Comparison of ENCODE assay signal across 1 cellular context in genomic region chr9:37144762-37145161, GRCh38.
TF ChIP-seq lines count a peak whose summit lies in the region.

No MANE protein-coding gene starts in this region.

TF ChIP-seq in endothelial cell of umbilical vein, 7 proteins besides CTCF, POLR2A, EP300 and RAD21 (continued from another document):
- TF ChIP-seq POLR2AphosphoS5 (IDR thresholded peaks at IDR 0.05; ENCODE audit: insufficient read depth, low read depth, low read length) (no peak), GATA2 (IDR thresholded peaks at IDR 0.05; ENCODE audit: insufficient read depth, insufficient read length, low read depth, low read length) (no peak)
